22 cellular contexts compared by ENCODE assay signal in genomic region chr21:29311802-29312201, GRCh38. TPM values are rescaled to one million over a fixed set of nuclear protein-coding genes. Genes with fewer than 3 reads are reported as not detected.
DNase-seq lines count a peak whose midpoint lies in the region; ATAC-seq, FAIRE-seq and TF ChIP-seq lines count a peak whose summit lies in the region.
"Had no signal": no experiment of that assay in that cellular context is flagged by ENCODE, and none has a peak within 500 bp of the region (broad histone marks: within the 10 kb centered on the region; RNA-seq: fewer than 3 reads in every experiment).

No MANE protein-coding gene starts in this region.

- no peak overlapping the region for H2BK120ac ChIP-seq in mesendoderm (ENCODE audit: low read depth, low read length)

- no peak overlapping the region for H3K9ac ChIP-seq in GM12878 (ENCODE audit: control insufficient read depth, insufficient read depth, low read length)
- H3K9ac ChIP-seq in mesendoderm (ENCODE audit: low read length) = no peak overlapping the region
- H3K9ac ChIP-seq: GM23248 had no signal

- in situ Hi-C loops in GM12878 (cut with MboI) = no loop called here

- SMC1A ChIA-PET in GM12878 (lab: Charles Lee; ENCODE audit: uncharacterized antibody, unreplicated experiment) = interaction anchor here (7.0 kb wide), 1 partner anchor 9 kb away, joined by 85 read pairs; no protein-coding TSS in a partner anchor

- 73% methylated on average over 2 of the region's 2 CpGs for WGBS in GM12878 (ENCODE audit: insufficient coverage, insufficient replicate concordance, low lambda C conversion rate, missing lambda C conversion rate)
- no CpG with 5 or more reads among the region's 2 CpGs for WGBS in mesendoderm (ENCODE audit: extremely low coverage, insufficient coverage, low lambda C conversion rate)
- WGBS in pancreas, 2 donors = 92% methylated on average over 2 of the region's 2 CpGs

- CTCF ChIA-PET in GM12878 (lab: Yijun Ruan, JAX) = interaction anchor here (1.2 to 2.3 kb wide), 2 partner anchors 28 to 48 kb away, joined by 3 to 8 read pairs; no protein-coding TSS in a partner anchor

- no peak overlapping the region for H2AK5ac ChIP-seq in mesendoderm (ENCODE audit: low read length)

- peak overlapping the region; percentile 82 for H4K8ac ChIP-seq in mesendoderm (ENCODE audit: low read depth, low read length)

- H3K79me2 ChIP-seq in GM12878 (ENCODE audit: control insufficient read depth, insufficient read depth, low read length) (peaks cover 97% of the 10 kb centered on the region), mesendoderm (ENCODE audit: control insufficient read depth, insufficient read depth, low read length) (peaks cover 50% of the 10 kb centered on the region)

- no peaks in the 10 kb centered on the region for H3K27me3 ChIP-seq in GM12878 (replicated peaks in 1 of 2; ENCODE audit: control insufficient read depth in 2 of 2, insufficient read depth in 2 of 2, low read length in 1 of 2)
- no peaks in the 10 kb centered on the region for H3K27me3 ChIP-seq in mesendoderm (ENCODE audit: insufficient read depth, low read length, poor library complexity)
- no peaks in the 10 kb centered on the region for H3K27me3 ChIP-seq in pancreas

- H2AFZ ChIP-seq in GM12878 (ENCODE audit: control insufficient read depth, low read depth, low read length) = no peak overlapping the region
- H2AFZ ChIP-seq: GM23248 had no signal

- peaks cover 20% of the 10 kb centered on the region for H3K79me1 ChIP-seq in mesendoderm (ENCODE audit: low read length)

- TF ChIP-seq POLR2A in GM12878 (IDR thresholded peaks at IDR 0.05; ENCODE audit: low read depth, low read length) = no peak

- no peak overlapping the region for H2BK5ac ChIP-seq in mesendoderm (ENCODE audit: low read length)

- H3K4me1 Mint-ChIP-seq in activated T-cell treated with anti-CD3 and anti-CD28 coated beads, Interleukin-2, amount 50 U/mL, for 72 hours (ENCODE audit: low read depth) = peaks cover 65% of the 10 kb centered on the region

- H3K9me3 ChIP-seq in GM12878 (replicated peaks; ENCODE audit: control insufficient read depth, insufficient read depth, low read length) = peaks cover 5% of the 10 kb centered on the region; the same call in 1 of the 3 replicates
- no peaks in the 10 kb centered on the region for H3K9me3 ChIP-seq in pancreas
- H3K9me3 ChIP-seq: A549 had no signal

- no peak for TF ChIP-seq RAD21 in GM12878 (IDR thresholded peaks at IDR 0.05; ENCODE audit: insufficient read depth, low read depth, low read length)

- FAIRE-seq in GM12878 (lab: Jason Lieb, UNC) (peak; percentile 70), pancreas (lab: Jason Lieb, UNC) (no peak)
- FAIRE-seq: A549, GM12892, H54, HepG2 had no signal

- peaks cover 5% of the 10 kb centered on the region; the same call in 1 of the 2 replicates for H3K4me1 ChIP-seq in GM12878 (ENCODE audit: control insufficient read depth, insufficient read depth, low read length)
- peaks cover 10% of the 10 kb centered on the region for H3K4me1 ChIP-seq in mesendoderm (ENCODE audit: control insufficient read depth, low read depth, low read length)
- peaks cover 17 to 53% (median 31%) of the 10 kb centered on the region in 3 donors for H3K4me1 ChIP-seq in pancreas

- no peak overlapping the region for H3K23ac ChIP-seq in mesendoderm (ENCODE audit: low read length)

- H3K4me3 ChIP-seq in GM12878 (no peak overlapping the region), mesendoderm (ENCODE audit: low read length) (no peak overlapping the region), pancreas (no peak overlapping the region)
- H3K4me3 ChIP-seq: A549, GM23248 had no signal

- no peak overlapping the region for H3K4me3 Mint-ChIP-seq in activated T-cell treated with anti-CD3 and anti-CD28 coated beads, Interleukin-2, amount 50 U/mL, for 72 hours
- H3K4me3 Mint-ChIP-seq: CD4-positive, alpha-beta memory T cell; IgD-negative memory B cell had no signal

- RAD21 ChIA-PET in GM12878 (lab: Charles Lee; ENCODE audit: unreplicated experiment) = no interaction called here

- no peaks in the 10 kb centered on the region for H4K20me1 ChIP-seq in GM12878 (ENCODE audit: control insufficient read depth, insufficient read depth)

- no peak overlapping the region for H4K5ac ChIP-seq in mesendoderm (ENCODE audit: low read length)

- H3K9me3 Mint-ChIP-seq in activated T-cell treated with anti-CD3 and anti-CD28 coated beads, Interleukin-2, amount 50 U/mL, for 72 hours = peaks cover 0 to 4% of the 10 kb centered on the region in 2 donors
- H3K9me3 Mint-ChIP-seq: CD4-positive, alpha-beta memory T cell had no signal

- TF ChIP-seq CTCF in GM12878 (IDR thresholded peaks at IDR 0.05 in 2 of 3, conservative IDR thresholded peaks at IDR 0.05 in 1 of 3; ENCODE audit: control insufficient read depth in 2 of 3, extremely low read depth in 1 of 3, insufficient read depth in 1 of 3, low read depth in 3 of 3, low read length in 3 of 3) (no peak), pancreas (IDR thresholded peaks at IDR 0.05) (no peak)

- H3K27ac ChIP-seq in GM12878 (ENCODE audit: control insufficient read depth, insufficient read depth) = no peak overlapping the region
- H3K27ac ChIP-seq in mesendoderm (ENCODE audit: low read depth, low read length) = no peak overlapping the region
- no peak overlapping the region for H3K27ac ChIP-seq in pancreas
- H3K27ac ChIP-seq: 22Rv1, A549, C4-2B, GM23248 had no signal

- POLR2A ChIA-PET in GM12878 (lab: Charles Lee) = interaction anchor here (6.8 kb wide), 1 partner anchor 10 kb away, joined by 41 read pairs; no protein-coding TSS in a partner anchor

- H3K36me3 ChIP-seq in GM12878 (ENCODE audit: control insufficient read depth in 2 of 2, insufficient read depth in 2 of 2, low read length in 1 of 2) = 0 out of 4 replicates have a peak, but pooled peaks cover 0 to 3% of the 10 kb centered on the region in 2 experiments
- H3K36me3 ChIP-seq in mesendoderm (ENCODE audit: control insufficient read depth, insufficient read depth, low read length) = no peaks in the 10 kb centered on the region
- H3K36me3 ChIP-seq in pancreas = no peaks in the 10 kb centered on the region

- H3K18ac ChIP-seq in mesendoderm (ENCODE audit: low read length) = no peak overlapping the region

- intact Hi-C loops in GM12878 (cut with micrococcal nuclease; ENCODE audit: unreplicated experiment) = no loop called here
- intact Hi-C loops in pancreas (cut with DNase I) = no loop called here

- no peak overlapping the region for H3K56ac ChIP-seq in mesendoderm (ENCODE audit: low read length)

- H3K4me2 ChIP-seq in GM12878 (ENCODE audit: control insufficient read depth, insufficient read depth) (no peak overlapping the region), mesendoderm (ENCODE audit: low read length) (no peak overlapping the region)
- H3K4me2 ChIP-seq: A549 had no signal

- no peak for ATAC-seq in activated T-cell treated with anti-CD3 and anti-CD28 coated beads, Interleukin-2, amount 50 U/mL, for 72 hours (replicated peaks in 1 of 2)
- no peak for ATAC-seq in GM12878
- ATAC-seq in pancreas = no peak
- ATAC-seq in HG02571 (IDR thresholded peaks at IDR 0.05; ENCODE audit: unreplicated experiment) = no peak
- ATAC-seq: A549, HepG2 had no signal

- peaks cover 7 to 9% of the 10 kb centered on the region in 2 donors for H3K36me3 Mint-ChIP-seq in activated T-cell treated with anti-CD3 and anti-CD28 coated beads, Interleukin-2, amount 50 U/mL, for 72 hours (ENCODE audit: insufficient read depth in 2 of 2)

- no peak for DNase-seq in activated T-cell treated with anti-CD3 and anti-CD28 coated beads, Interleukin-2, amount 50 U/mL, for 72 hours
- DNase-seq in activated T-cell treated with anti-CD3 and anti-CD28 coated beads for 4 hours (no peak), GM12878 (ENCODE audit: low read depth, low spot score) (no peak), mesendoderm (no peak), HCEC 1CT (no peak), pancreas (no peak)
- DNase-seq: AML-193; Calu3; CD4-positive, alpha-beta memory T cell; DMS53; DND-41; EL; GM23248; KG1 had no signal

- no TSS peak for BruUV-seq in GM12878 (replicated peaks; lab: Mats Ljungman, UMichigan)

- no peaks in the 10 kb centered on the region for H3K27me3 Mint-ChIP-seq in activated T-cell treated with anti-CD3 and anti-CD28 coated beads, Interleukin-2, amount 50 U/mL, for 72 hours (ENCODE audit: low read depth)
- H3K27me3 Mint-ChIP-seq: CD4-positive, alpha-beta memory T cell; IgD-negative memory B cell had no signal

- H3K27ac Mint-ChIP-seq in activated T-cell treated with anti-CD3 and anti-CD28 coated beads, Interleukin-2, amount 50 U/mL, for 72 hours = peak overlapping the region; percentile 4
- H3K27ac Mint-ChIP-seq: CD4-positive, alpha-beta memory T cell; IgD-negative memory B cell had no signal

- TF ChIP-seq EP300 in GM12878 (IDR thresholded peaks at IDR 0.05; ENCODE audit: borderline replicate concordance in 1 of 2, control insufficient read depth in 1 of 2, low read depth in 2 of 2, low read length in 2 of 2) = no peak

- H2BK15ac ChIP-seq in mesendoderm (replicated peaks; ENCODE audit: low read depth) = no peak overlapping the region

- no peak overlapping the region for H3K4ac ChIP-seq in mesendoderm (ENCODE audit: low read depth, low read length)

TF ChIP-seq in GM12878, 131 proteins besides CTCF, POLR2A, EP300 and RAD21:
- TF ChIP-seq POLR2AphosphoS5 (IDR thresholded peaks at IDR 0.05; ENCODE audit: low read length) (peak; percentile 35; the same call in 1 of the 2 replicates), HDAC6 (IDR thresholded peaks at IDR 0.05; ENCODE audit: unreplicated experiment) (no peak)

RNA-seq across cellular contexts. Expression of gene BACH1, which starts 13.1 kb away (rescaled TPM):
- 10 to 100 TPM; 31.3 to 44.3 TPM for total RNA-seq in activated T-cell treated with anti-CD3 and anti-CD28 coated beads, Interleukin-2, amount 50 U/mL, for 72 hours
- 89.0 and 91.9 TPM in 2 replicates for total RNA-seq in GM12878 (2013; cell fraction: nucleolus; rRNA removed)
- total RNA-seq in GM12878 (2014; rRNA removed) (13.8 and 20.1 TPM in 2 replicates), GM12878 (2014; rRNA removed; fragmentation: Illumina TruSeq; extraction: Trizol) (16.9 and 18.1 TPM in 2 replicates), GM12878 (2021) (25.7 TPM in 2 replicates), pancreas (10 to 100 TPM; 29.3 to 66.2 (median 34.3) TPM)
- 10.4 TPM for polyA plus RNA-seq in GM12878 (2011; ENCODE audit: low read depth)
- polyA plus RNA-seq in GM12878 (2011; rRNA removed) (18.8 and 26.6 TPM in 2 replicates), GM12878 (2014; fragmentation: Illumina TruSeq; extraction: Trizol) (10.7 and 11.8 TPM in 2 replicates), GM12878 (2014; fragmentation: Nextera tagmentation; extraction: Ambion mirVana) (1 to 10 TPM; 3.2 to 3.3 TPM), GM12878 (2014; rRNA removed) (5.4 and 7.6 TPM in 2 replicates), GM12878 (2016; fragmentation: Nextera tagmentation; extraction: Ambion mirVana) (10 to 100 TPM in 1 of 2 experiments, 1 to 10 TPM in 1; 9.1 to 10.3 TPM), pancreas (1 to 10 TPM; 3.0 to 3.6 TPM)
- 6.6 and 8.8 TPM in 2 replicates for polyA plus RNA-seq in GM12878 (2011; cell fraction: cytosol; rRNA removed)
- polyA plus RNA-seq in GM12878 (2011; cell fraction: nucleus; rRNA removed) = 18.9 TPM in 2 replicates
- 11.9 and 12.8 TPM in 2 replicates for polyA plus RNA-seq in GM12878 (2012)
- polyA minus RNA-seq in GM12878 (2011; rRNA and poly(A)+ RNA removed) = 81.2 and 136 TPM in 2 replicates
- 17.2 and 23.1 TPM in 2 replicates for polyA minus RNA-seq in GM12878 (2011; cell fraction: cytosol; rRNA and poly(A)+ RNA removed)
- 43.3 and 46.8 TPM in 2 replicates for polyA minus RNA-seq in GM12878 (2011; cell fraction: nucleus; rRNA and poly(A)+ RNA removed)
- 25.9 TPM for polyA plus RNA-seq in mesendoderm (2013, experiment 1 of 2)
- 25.8 TPM for polyA plus RNA-seq in mesendoderm (2013, experiment 2 of 2)
